Comparison of ENCODE assay signal across 8 cellular contexts in genomic region chr3:198079771-198080520, GRCh38.
DNase-seq lines count a peak whose midpoint lies in the region; ATAC-seq, FAIRE-seq and TF ChIP-seq lines count a peak whose summit lies in the region.

No MANE protein-coding gene starts in this region.

- WGBS in iPS DF 6.9 (ENCODE audit: insufficient coverage, insufficient read length), result no CpG with 5 or more reads among the region's 47 CpGs
- 6 to 20% (median 8%) methylated on average over 18 to 47 of the region's 47 CpGs for WGBS in spleen, 5 donors

- H3K9me3 Mint-ChIP-seq in activated naive CD8-positive, alpha-beta T cell treated with anti-CD3 and anti-CD28 coated beads, Interleukin-2, amount 50 U/mL, for 24 hours, result peaks cover 8% of the 10 kb centered on the region

- intact Hi-C loops in spleen (cut with DNase I; ENCODE audit: low total_unique reads), result no loop called here

- H3K9ac ChIP-seq in BLaER1 treated with 17β-estradiol and CSF1 and Interleukin-3, amounts not matched to agents 10 nM and 100 nM, result peak overlapping the region; percentile 78 to 91 (median 85)

- no peak for FAIRE-seq in GM12891 (lab: Jason Lieb, UNC)

- DNase-seq in OCI-M1 (lab: John Stamatoyannopoulos, UW) (peak; percentile 69), iPS DF 6.9 (ENCODE audit: low read depth, low spot score) (no peak), spleen (no peak), NCI-H510A treated with DMSO at 0.1 percent for 48 hours (lab: John Stamatoyannopoulos, UW) (no peak), GM12891 (ENCODE audit: insufficient read length, low spot score) (no peak)
- DNase-seq in activated naive CD8-positive, alpha-beta T cell treated with anti-CD3 and anti-CD28 coated beads, Interleukin-2, amount 50 U/mL, for 24 hours, result peak; percentile 51

- H3K36me3 ChIP-seq in BLaER1 treated with 17β-estradiol and CSF1 and Interleukin-3, amounts not matched to agents 10 nM and 100 nM, result peaks cover 0 to 10% (median 0%) of the 10 kb centered on the region in 11 experiments; a peak in 3 of 22 replicates
- H3K36me3 ChIP-seq in iPS DF 6.9 (ENCODE audit: control insufficient read depth, insufficient read depth, low read length), result no peaks in the 10 kb centered on the region
- H3K36me3 ChIP-seq in spleen, result no peaks in the 10 kb centered on the region

- H3K27me3 Mint-ChIP-seq in activated naive CD8-positive, alpha-beta T cell treated with anti-CD3 and anti-CD28 coated beads, Interleukin-2, amount 50 U/mL, for 24 hours, result peaks cover 38% of the 10 kb centered on the region

- peak; percentile 35 for ATAC-seq in GM21786 (IDR thresholded peaks at IDR 0.05; ENCODE audit: unreplicated experiment)
- peak; percentile 80 for ATAC-seq in activated naive CD8-positive, alpha-beta T cell treated with anti-CD3 and anti-CD28 coated beads, Interleukin-2, amount 50 U/mL, for 24 hours

- no peak for TF ChIP-seq CTCF in spleen (IDR thresholded peaks at IDR 0.05 in 8 of 11, conservative IDR thresholded peaks at IDR 0.05 in 3 of 11)

- H3K9me3 ChIP-seq in BLaER1 treated with 17β-estradiol and CSF1 and Interleukin-3, amounts not matched to agents 10 nM and 100 nM (replicated peaks in 1 of 11), result no peaks in the 10 kb centered on the region
- H3K9me3 ChIP-seq in iPS DF 6.9 (ENCODE audit: control insufficient read depth, insufficient read depth, low read length) (no peaks in the 10 kb centered on the region), spleen (peaks cover 0 to 8% (median 3%) of the 10 kb centered on the region in 8 donors)

- peaks cover 11% of the 10 kb centered on the region for H3K36me3 Mint-ChIP-seq in activated naive CD8-positive, alpha-beta T cell treated with anti-CD3 and anti-CD28 coated beads, Interleukin-2, amount 50 U/mL, for 24 hours (ENCODE audit: low read depth)

- H3K4me2 ChIP-seq in BLaER1 treated with 17β-estradiol and CSF1 and Interleukin-3, amounts not matched to agents 10 nM and 100 nM, result peak overlapping the region; percentile 91 to 99 (median 96)

- peak overlapping the region; percentile 65 to 81 (median 76) for H3K4me3 ChIP-seq in BLaER1 treated with 17β-estradiol and CSF1 and Interleukin-3, amounts not matched to agents 10 nM and 100 nM
- H3K4me3 ChIP-seq in iPS DF 6.9 (ENCODE audit: low read length), result peak overlapping the region; percentile 38; the same call in 1 of the 2 replicates
- peak overlapping the region; percentile 37 to 74 (median 50) for H3K4me3 ChIP-seq in spleen

- peak overlapping the region; percentile 81 for H3K4me3 Mint-ChIP-seq in activated naive CD8-positive, alpha-beta T cell treated with anti-CD3 and anti-CD28 coated beads, Interleukin-2, amount 50 U/mL, for 24 hours

- H4K20me1 ChIP-seq in BLaER1 treated with 17β-estradiol and CSF1 and Interleukin-3, amounts not matched to agents 10 nM and 100 nM, result peaks cover 0 to 9% (median 0%) of the 10 kb centered on the region in 11 experiments; a peak in 8 of 22 replicates

- peaks cover 13 to 20% (median 18%) of the 10 kb centered on the region in 10 experiments for H3K4me1 ChIP-seq in BLaER1 treated with 17β-estradiol and CSF1 and Interleukin-3, amounts not matched to agents 10 nM and 100 nM
- H3K4me1 ChIP-seq in iPS DF 6.9 (ENCODE audit: control insufficient read depth, insufficient read depth, low read length), result peaks cover 1% of the 10 kb centered on the region; the same call in 1 of the 2 replicates
- H3K4me1 ChIP-seq in spleen, result peaks cover 8 to 24% (median 17%) of the 10 kb centered on the region in 6 donors

- peak overlapping the region; percentile 88 for H3K27ac Mint-ChIP-seq in activated naive CD8-positive, alpha-beta T cell treated with anti-CD3 and anti-CD28 coated beads, Interleukin-2, amount 50 U/mL, for 24 hours

- H3K27me3 ChIP-seq in BLaER1 treated with 17β-estradiol and CSF1 and Interleukin-3, amounts not matched to agents 10 nM and 100 nM, result peaks cover 8 to 13% (median 11%) of the 10 kb centered on the region in 11 experiments; a peak in 21 of 22 replicates
- H3K27me3 ChIP-seq in iPS DF 6.9 (ENCODE audit: control insufficient read depth, insufficient read depth, low read length), result peaks cover 14% of the 10 kb centered on the region
- H3K27me3 ChIP-seq in spleen (replicated peaks in 1 of 7), result peaks cover 6 to 87% (median 59%) of the 10 kb centered on the region in 7 donors

- peaks cover 28% of the 10 kb centered on the region for H3K4me1 Mint-ChIP-seq in activated naive CD8-positive, alpha-beta T cell treated with anti-CD3 and anti-CD28 coated beads, Interleukin-2, amount 50 U/mL, for 24 hours

- peak overlapping the region; percentile 69 to 91 (median 85) for H3K27ac ChIP-seq in BLaER1 treated with 17β-estradiol and CSF1 and Interleukin-3, amounts not matched to agents 10 nM and 100 nM
- H3K27ac ChIP-seq in iPS DF 6.9 (ENCODE audit: low read length), result no peak overlapping the region
- H3K27ac ChIP-seq in spleen, result peak overlapping the region in 3 of 8 donors; percentile 44 to 64 (median 53)

- no peak for TF ChIP-seq POLR2A in spleen (IDR thresholded peaks at IDR 0.05)
- no peak for TF ChIP-seq POLR2A in GM12891 (IDR thresholded peaks at IDR 0.05; ENCODE audit: low read depth, low read length)

TF ChIP-seq in GM12891, 5 proteins besides CTCF, POLR2A, EP300 and RAD21:
- TF ChIP-seq PAX5 (IDR thresholded peaks at IDR 0.05; ENCODE audit: insufficient read depth, low read length, severe bottlenecking) (no peak), TAF1 (IDR thresholded peaks at IDR 0.05; ENCODE audit: low read depth, low read length) (no peak), SPI1 (IDR thresholded peaks at IDR 0.05; ENCODE audit: low read depth, low read length) (no peak), POU2F2 (IDR thresholded peaks at IDR 0.05; ENCODE audit: low read depth, low read length) (no peak), POLR2AphosphoS5 (IDR thresholded peaks at IDR 0.05; ENCODE audit: low read depth, low read length) (no peak)
TF ChIP-seq in GM12891: peak in this region for 0.

Comparison
In these comparisons a context has a peak if more than half of its experiments do, and no peak if none do; other contexts are left out.
1. DNase-seq: peak in OCI-M1 (single experiment) and activated naive CD8-positive, alpha-beta T cell treated with anti-CD3 and anti-CD28 coated beads, Interleukin-2, amount 50 U/mL, for 24 hours (single experiment); none in iPS DF 6.9 (single experiment), spleen (single experiment), NCI-H510A treated with DMSO at 0.1 percent for 48 hours (single experiment) and GM12891 (single experiment).
2. Peak in every context shown above with its lines, with median percentiles within 50 percentile points of each other: H3K4me3 ChIP-seq.